In genomic region chr1:155555915-155556314, GRCh38 we compare ENCODE assay signal across 25 cellular contexts.
"Had no signal": no experiment of that assay in that cellular context is flagged by ENCODE, and none has a peak within 500 bp of the region (broad histone marks: within the 10 kb centered on the region; RNA-seq: fewer than 3 reads in every experiment).

No MANE protein-coding gene starts in this region.

- DNase-seq: dorsolateral prefrontal cortex; effector CD4-positive, alpha-beta T cell; foreskin fibroblast; gastrocnemius medialis; head of caudate nucleus; natural killer cell; occipital lobe; pancreas; stimulated activated CD4-positive, alpha-beta T cell treated with anti-CD3 and anti-CD28 coated beads, Interleukin-2, amount 100 ng/mL, for 24 hours; stimulated activated CD4-positive, alpha-beta T cell treated with anti-CD3 and anti-CD28 coated beads, Interleukin-4, amount 100 ng/mL, for 24 hours; stimulated activated naive CD8-positive, alpha-beta T cell treated with anti-CD3 and anti-CD28 coated beads, Interleukin-15, Interleukin-2, amounts not matched to agents 100 U/mL and 50 U/mL, for 24 hours; substantia nigra; testis; tibial artery; upper lobe of left lung had no signal

- H3K4me3 Mint-ChIP-seq: memory B cell; natural killer cell; stimulated activated effector memory CD8-positive, alpha-beta T cell treated with anti-CD3 and anti-CD28 coated beads, Interleukin-12 subunit alpha, Interleukin-12 subunit beta, amount 100 ng/mL, for 72 hours had no signal

- H3K27ac Mint-ChIP-seq: memory B cell; natural killer cell; progenitor cell of endocrine pancreas; stimulated activated effector memory CD8-positive, alpha-beta T cell treated with anti-CD3 and anti-CD28 coated beads, Interleukin-12 subunit alpha, Interleukin-12 subunit beta, amount 100 ng/mL, for 72 hours had no signal

- H3K4me3 ChIP-seq: dorsolateral prefrontal cortex, gastrocnemius medialis, lung, pancreas, testis, tibial artery, upper lobe of left lung had no signal

- H3K9me3 ChIP-seq: gastrocnemius medialis, pancreas, testis, tibial artery, upper lobe of left lung had no signal

- H3K36me3 Mint-ChIP-seq: natural killer cell had no signal

- H3K9me3 Mint-ChIP-seq: memory B cell; natural killer cell; stimulated activated effector memory CD8-positive, alpha-beta T cell treated with anti-CD3 and anti-CD28 coated beads, Interleukin-12 subunit alpha, Interleukin-12 subunit beta, amount 100 ng/mL, for 72 hours had no signal

- H3K27me3 ChIP-seq: dorsolateral prefrontal cortex, gastrocnemius medialis, pancreas, testis, tibial artery, upper lobe of left lung had no signal

- H3K27me3 Mint-ChIP-seq: memory B cell, progenitor cell of endocrine pancreas had no signal

- ATAC-seq: esophagus mucosa; gastrocnemius medialis; natural killer cell; pancreas; sciatic nerve; stimulated activated effector memory CD8-positive, alpha-beta T cell treated with anti-CD3 and anti-CD28 coated beads, Interleukin-12 subunit alpha, Interleukin-12 subunit beta, amount 100 ng/mL, for 72 hours; stimulated activated naive CD8-positive, alpha-beta T cell treated with anti-CD3 and anti-CD28 coated beads, Interleukin-15, Interleukin-2, amounts not matched to agents 100 U/mL and 50 U/mL, for 24 hours had no signal

- FAIRE-seq: colon, keratinocyte, pancreas, urothelium cell line had no signal

- H3K36me3 ChIP-seq: gastrocnemius medialis, pancreas had no signal

- H3K27ac ChIP-seq: dorsolateral prefrontal cortex, epithelial cell of prostate, gastrocnemius medialis, pancreas, testis, tibial artery, upper lobe of left lung had no signal
